Comparison of ENCODE assay signal across 26 cellular contexts in genomic region chr15:45603881-45604280, GRCh38. TPM values are rescaled to one million over a fixed set of nuclear protein-coding genes. Genes with fewer than 3 reads are reported as not detected.
DNase-seq lines count a peak whose midpoint lies in the region; ATAC-seq, FAIRE-seq and TF ChIP-seq lines count a peak whose summit lies in the region.
"Had no signal": no experiment of that assay in that cellular context is flagged by ENCODE, and none has a peak within 500 bp of the region (broad histone marks: within the 10 kb centered on the region; RNA-seq: fewer than 3 reads in every experiment).

No MANE protein-coding gene starts in this region.

- peak; percentile 85 to 86 for ATAC-seq in naive B cell (ENCODE audit: low read depth in 2 of 2)
- ATAC-seq: foreskin keratinocyte, left lobe of liver had no signal

- H3K9me3 Mint-ChIP-seq in CD14-positive monocyte = no peaks in the 10 kb centered on the region
- H3K9me3 Mint-ChIP-seq in naive B cell = peaks cover 0 to 2% (median 0%) of the 10 kb centered on the region in 7 donors
- H3K9me3 Mint-ChIP-seq in chondrocyte (ENCODE audit: low read depth) = no peaks in the 10 kb centered on the region
- H3K9me3 Mint-ChIP-seq: CD4-positive, alpha-beta T cell; immature natural killer cell had no signal

- intact Hi-C loops in CD14-positive monocyte (cut with micrococcal nuclease) (loop anchor here in 1 of 2 donors (5.0 kb wide), 1 partner anchor 38 kb away; no protein-coding TSS in a partner anchor), OCI-LY7 (cut with micrococcal nuclease; ENCODE audit: unreplicated experiment) (no loop called here)

- H3K4me1 Mint-ChIP-seq in CD14-positive monocyte (peaks cover 36% of the 10 kb centered on the region), naive B cell (peaks cover 34 to 45% (median 45%) of the 10 kb centered on the region in 3 donors), chondrocyte (ENCODE audit: low read depth) (peaks cover 4% of the 10 kb centered on the region)

- no peak for TF ChIP-seq CTCF in CD14-positive monocyte (IDR thresholded peaks at IDR 0.05)
- no peak for TF ChIP-seq CTCF in OCI-LY7 (conservative IDR thresholded peaks at IDR 0.05; ENCODE audit: low read length)
- TF ChIP-seq CTCF in chondrocyte (IDR thresholded peaks at IDR 0.05) = no peak

- H3K27ac Mint-ChIP-seq in CD14-positive monocyte (peak overlapping the region; percentile 76 to 94 (median 91)), naive B cell (peak overlapping the region; percentile 27 to 97 (median 90)), chondrocyte (ENCODE audit: unreplicated experiment) (no peak overlapping the region)
- H3K27ac Mint-ChIP-seq: CD4-positive, alpha-beta T cell had no signal

- no TSS peak for BruUV-seq in OCI-LY7 (replicated peaks; lab: Mats Ljungman, UMichigan)

- DNase-seq in CD14-positive monocyte (ENCODE audit: low spot score) (no peak), GM19239 (ENCODE audit: insufficient read length, low spot score) (no peak), OCI-LY7 (ENCODE audit: low spot score) (peak; percentile 38), naive B cell (peak; percentile 46), NCI-H446 treated with DMSO at 0.1 percent for 48 hours (lab: John Stamatoyannopoulos, UW) (no peak), mucosa of gallbladder (ENCODE audit: low spot score) (no peak), chondrocyte (ENCODE audit: low spot score) (no peak)
- DNase-seq: activated CD4-positive, alpha-beta T cell treated with anti-CD3 and anti-CD28 coated beads for 1 hour; activated gamma-delta T cell treated with Interleukin-2 at 50 U/mL for 16 hours; brain microvascular endothelial cell; CD4-positive, alpha-beta T cell; effector memory CD4-positive, alpha-beta T cell; EL; foreskin keratinocyte; GOT3; immature natural killer cell; KBM-7; mesendoderm; MM.1S; NCI-H187; NCI-H526 treated with DMSO at 0.1 percent for 48 hours; occipital lobe; small intestine; stimulated activated CD4-positive, alpha-beta T cell treated with anti-CD3 and anti-CD28 coated beads, Interleukin-2, amount 100 ng/mL, for 24 hours; uterus had no signal

- H3K9me2 ChIP-seq in OCI-LY7 (ENCODE audit: insufficient read depth, low read length) = no peaks in the 10 kb centered on the region

- peaks cover 41% of the 10 kb centered on the region; the same call in 1 of the 2 replicates for H3K79me2 ChIP-seq in OCI-LY7 (ENCODE audit: insufficient read depth, low read depth, low read length)

- H3K36me3 Mint-ChIP-seq in CD14-positive monocyte (peaks cover 16 to 17% of the 10 kb centered on the region in 2 donors), naive B cell (peaks cover 6% of the 10 kb centered on the region in 2 donors), chondrocyte (ENCODE audit: low read depth) (peaks cover 10% of the 10 kb centered on the region)

- peak; percentile 42 for FAIRE-seq in GM19239 (lab: Jason Lieb, UNC)
- FAIRE-seq: small intestine had no signal

- H3K27ac ChIP-seq in OCI-LY7 (ENCODE audit: low read depth, low read length, poor library complexity, severe bottlenecking) = peak overlapping the region; percentile 70
- H3K27ac ChIP-seq: brain microvascular endothelial cell, foreskin keratinocyte, uterus had no signal

- H3K4me3 ChIP-seq in OCI-LY7 (ENCODE audit: low read depth, low read length, poor library complexity, severe bottlenecking) = peak overlapping the region; percentile 29
- H3K4me3 ChIP-seq: uterus had no signal

- H3K36me3 ChIP-seq in OCI-LY7 (ENCODE audit: insufficient read depth, low read length) = peaks cover 70% of the 10 kb centered on the region
- H3K36me3 ChIP-seq: uterus had no signal

- H2AFZ ChIP-seq in OCI-LY7 (ENCODE audit: low read length) = no peak overlapping the region

- POLR2A ChIA-PET in OCI-LY7 (lab: Charles Lee) = interaction anchor here (0.5 to 3.6 kb wide), 5 partner anchors 10 to 185 kb away, joined by 3 to 25 read pairs (median 17); partner anchors contain the start of gene BLOC1S6

- CTCF ChIA-PET in OCI-LY7 (lab: Charles Lee; ENCODE audit: unreplicated experiment) = interaction anchor here (1.0 kb wide), 1 partner anchor 17 kb away, joined by 3 read pairs; no protein-coding TSS in a partner anchor

- H3K4me3 Mint-ChIP-seq in CD14-positive monocyte (peak overlapping the region in 1 of 2 donors; percentile 12), naive B cell (peak overlapping the region in 7 of 8 donors; percentile 22 to 85 (median 68)), chondrocyte (ENCODE audit: unreplicated experiment) (no peak overlapping the region)
- H3K4me3 Mint-ChIP-seq: CD4-positive, alpha-beta T cell; immature natural killer cell had no signal

- H3K9me3 ChIP-seq in OCI-LY7 (ENCODE audit: low read length) = peaks cover 9% of the 10 kb centered on the region; the same call in 1 of the 2 replicates
- H3K9me3 ChIP-seq: uterus had no signal

- H4K20me1 ChIP-seq in OCI-LY7 (ENCODE audit: insufficient read depth, low read length) = no peaks in the 10 kb centered on the region

- peaks cover 44% of the 10 kb centered on the region for H3K4me1 ChIP-seq in OCI-LY7 (ENCODE audit: insufficient read depth, low read length, poor library complexity, severe bottlenecking)
- H3K4me1 ChIP-seq: foreskin keratinocyte, uterus had no signal

- peak overlapping the region; percentile 49 for H3K4me2 ChIP-seq in OCI-LY7 (ENCODE audit: low read length)

- no peaks in the 10 kb centered on the region for H3K27me3 Mint-ChIP-seq in CD14-positive monocyte (ENCODE audit: low read depth in 3 of 3)
- no peaks in the 10 kb centered on the region for H3K27me3 Mint-ChIP-seq in naive B cell
- no peaks in the 10 kb centered on the region for H3K27me3 Mint-ChIP-seq in chondrocyte (ENCODE audit: low read depth)
- H3K27me3 Mint-ChIP-seq: CD4-positive, alpha-beta T cell had no signal

RNA-seq across cellular contexts. Expression of gene BLOC1S6, which starts 16.7 kb away (rescaled TPM):
- polyA plus RNA-seq in CD14-positive monocyte (10 to 100 TPM; 47.9 to 54.9 TPM), naive B cell (ENCODE audit: low read depth in 6 of 6) (100 to 1,000 TPM in 1 of 6 donors, 10 to 100 TPM in 5; 57.1 to 119 (median 93.5) TPM)
- total RNA-seq in OCI-LY7 (2014; rRNA removed; shearing (Covaris generic)) = 50.2 and 74.7 TPM in 2 replicates
- total RNA-seq in OCI-LY7 (2022) (79.0 and 85.1 TPM in 2 replicates), mucosa of gallbladder (30.9 TPM), chondrocyte (49.2 to 51.4 TPM (median 50.9 TPM) in 3 replicates)

RNA-seq across cellular contexts. Expression of gene SQOR, which starts 30.9 kb away (rescaled TPM):
- 100 to 1,000 TPM; 232 to 292 TPM for polyA plus RNA-seq in CD14-positive monocyte
- total RNA-seq in OCI-LY7 (2014; rRNA removed; shearing (Covaris generic)) = 0.23 and 1.8 TPM in 2 replicates
- 0.42 and 0.89 TPM in 2 replicates for total RNA-seq in OCI-LY7 (2022)
- 100 to 1,000 TPM in 1 of 6 donors, 10 to 100 TPM in 5; 49.2 to 110 (median 67.1) TPM for polyA plus RNA-seq in naive B cell (ENCODE audit: low read depth in 6 of 6)
- 29.4 TPM for total RNA-seq in mucosa of gallbladder
- 8.9 to 10.9 TPM (median 10.5 TPM) in 3 replicates for total RNA-seq in chondrocyte

Comparison
In these comparisons a context has a peak if more than half of its experiments do, and no peak if none do; other contexts are left out.
1. DNase-seq: peak in OCI-LY7 (single experiment) and naive B cell (single experiment); none in CD14-positive monocyte (single experiment), GM19239 (single experiment), NCI-H446 treated with DMSO at 0.1 percent for 48 hours (single experiment), mucosa of gallbladder (single experiment) and chondrocyte (single experiment).